In the genomic region with DNA sequence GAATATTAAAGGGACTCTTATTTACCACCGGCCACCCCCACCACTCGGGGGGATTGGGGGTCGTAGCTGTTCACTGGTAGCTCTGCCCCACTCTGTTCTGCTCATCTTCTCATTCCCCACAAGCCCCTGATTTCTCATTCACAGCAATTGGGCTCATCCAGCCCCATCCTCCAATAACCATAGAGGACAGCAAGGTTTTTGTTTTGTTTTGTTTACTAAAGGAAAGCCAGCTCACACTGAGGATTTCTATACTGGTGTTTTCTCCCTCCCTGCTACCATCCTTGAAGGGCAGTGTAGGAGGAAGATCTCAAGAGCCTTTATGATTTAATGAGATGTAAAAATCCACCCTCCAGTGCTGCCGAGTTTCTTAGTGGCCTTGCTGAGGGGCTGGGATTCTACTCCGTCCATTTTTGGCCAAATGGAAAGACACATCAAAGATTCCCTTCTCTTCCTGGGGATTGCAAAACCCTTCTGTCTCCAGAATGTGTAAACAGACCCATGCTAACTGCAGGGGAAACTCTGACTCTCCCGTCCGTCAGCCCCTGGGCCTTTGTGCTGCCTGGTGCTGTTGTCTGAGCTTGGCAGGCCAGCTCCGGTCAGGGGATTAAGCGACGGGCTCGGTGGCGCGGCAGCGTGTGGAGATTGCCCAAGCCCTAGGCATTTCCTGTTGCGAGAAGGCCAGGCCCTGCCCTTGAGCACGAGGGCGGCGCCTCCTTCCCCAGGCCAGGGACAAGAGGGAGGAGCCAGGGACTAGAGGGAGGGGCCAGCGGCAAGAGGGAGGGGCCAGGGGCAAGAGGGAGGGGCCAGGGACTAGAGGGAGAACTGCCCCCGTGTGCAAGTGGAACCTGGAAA, we compare ENCODE assay signal across 1 cellular context.
A peak's percentile ranks its signal among the peaks of the same experiment; 100 is the strongest.
TF ChIP-seq lines count a peak whose summit lies in the region.

No MANE protein-coding gene starts in this region.

TF ChIP-seq in HepG2, 621 proteins besides CTCF, POLR2A, EP300 and RAD21 (continued from another document and continues in another):
- TF ChIP-seq, protein P1, sequence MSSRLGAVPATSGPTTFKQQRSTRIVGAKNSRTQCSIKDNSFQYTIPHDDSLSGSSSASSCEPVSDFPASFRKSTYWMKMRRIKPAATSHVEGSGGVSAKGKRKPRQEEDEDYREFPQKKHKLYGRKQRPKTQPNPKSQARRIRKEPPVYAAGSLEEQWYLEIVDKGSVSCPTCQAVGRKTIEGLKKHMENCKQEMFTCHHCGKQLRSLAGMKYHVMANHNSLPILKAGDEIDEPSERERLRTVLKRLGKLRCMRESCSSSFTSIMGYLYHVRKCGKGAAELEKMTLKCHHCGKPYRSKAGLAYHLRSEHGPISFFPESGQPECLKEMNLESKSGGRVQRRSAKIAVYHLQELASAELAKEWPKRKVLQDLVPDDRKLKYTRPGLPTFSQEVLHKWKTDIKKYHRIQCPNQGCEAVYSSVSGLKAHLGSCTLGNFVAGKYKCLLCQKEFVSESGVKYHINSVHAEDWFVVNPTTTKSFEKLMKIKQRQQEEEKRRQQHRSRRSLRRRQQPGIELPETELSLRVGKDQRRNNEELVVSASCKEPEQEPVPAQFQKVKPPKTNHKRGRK (CRISPR knock-in tag; IDR thresholded peaks at IDR 0.05) = no peak
- TF ChIP-seq ZNF749 (CRISPR knock-in tag; IDR thresholded peaks at IDR 0.05; ENCODE audit: borderline replicate concordance) (peak; percentile 72; the same call in 1 of the 2 replicates), ETV5 (CRISPR knock-in tag; IDR thresholded peaks at IDR 0.05; ENCODE audit: borderline replicate concordance) (peak; percentile 100), CENPT (CRISPR knock-in tag; IDR thresholded peaks at IDR 0.05; ENCODE audit: low read depth) (no peak), ZNF7 (CRISPR knock-in tag; IDR thresholded peaks at IDR 0.05) (peak; percentile 35; the same call in 1 of the 2 replicates), ZNF660 (CRISPR knock-in tag; IDR thresholded peaks at IDR 0.05; ENCODE audit: borderline replicate concordance, low read depth) (no peak), GABPB1 (CRISPR knock-in tag; IDR thresholded peaks at IDR 0.05) (peak; percentile 96), ZSCAN21 (CRISPR knock-in tag; IDR thresholded peaks at IDR 0.05; ENCODE audit: borderline replicate concordance) (peak; percentile 95; the same call in 1 of the 2 replicates), MAZ (IDR thresholded peaks at IDR 0.05; ENCODE audit: borderline replicate concordance, low read depth, low read length) (peak; percentile 89), MAZ (CRISPR knock-in tag; IDR thresholded peaks at IDR 0.05; ENCODE audit: low read depth) (peak; percentile 94), DR1 (CRISPR knock-in tag; IDR thresholded peaks at IDR 0.05) (peak; percentile 91), ZNF891 (CRISPR knock-in tag; IDR thresholded peaks at IDR 0.05) (peak; percentile 60; the same call in 1 of the 2 replicates), ISX (CRISPR knock-in tag; conservative IDR thresholded peaks at IDR 0.05) (no peak), NFIC (IDR thresholded peaks at IDR 0.05; ENCODE audit: low read length) (peak; percentile 79), AKAP8 (CRISPR knock-in tag; IDR thresholded peaks at IDR 0.05) (peak; percentile 98), SIN3B (IDR thresholded peaks at IDR 0.05; ENCODE audit: low read length) (no peak), FOSL2 (CRISPR knock-in tag; IDR thresholded peaks at IDR 0.05) (peak; percentile 91), ZNF737 (CRISPR knock-in tag; IDR thresholded peaks at IDR 0.05; ENCODE audit: borderline replicate concordance) (no peak)
- TF ChIP-seq, protein P2, sequence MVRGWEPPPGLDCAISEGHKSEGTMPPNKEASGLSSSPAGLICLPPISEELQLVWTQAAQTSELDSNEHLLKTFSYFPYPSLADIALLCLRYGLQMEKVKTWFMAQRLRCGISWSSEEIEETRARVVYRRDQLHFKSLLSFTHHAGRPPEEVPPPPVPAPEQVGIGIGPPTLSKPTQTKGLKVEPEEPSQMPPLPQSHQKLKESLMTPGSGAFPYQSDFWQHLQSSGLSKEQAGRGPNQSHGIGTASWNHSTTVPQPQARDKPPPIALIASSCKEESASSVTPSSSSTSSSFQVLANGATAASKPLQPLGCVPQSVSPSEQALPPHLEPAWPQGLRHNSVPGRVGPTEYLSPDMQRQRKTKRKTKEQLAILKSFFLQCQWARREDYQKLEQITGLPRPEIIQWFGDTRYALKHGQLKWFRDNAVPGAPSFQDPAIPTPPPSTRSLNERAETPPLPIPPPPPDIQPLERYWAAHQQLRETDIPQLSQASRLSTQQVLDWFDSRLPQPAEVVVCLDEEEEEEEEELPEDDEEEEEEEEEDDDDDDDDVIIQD (CRISPR knock-in tag; IDR thresholded peaks at IDR 0.05; ENCODE audit: low read depth) = peak; percentile 99
- TF ChIP-seq, protein P3, sequence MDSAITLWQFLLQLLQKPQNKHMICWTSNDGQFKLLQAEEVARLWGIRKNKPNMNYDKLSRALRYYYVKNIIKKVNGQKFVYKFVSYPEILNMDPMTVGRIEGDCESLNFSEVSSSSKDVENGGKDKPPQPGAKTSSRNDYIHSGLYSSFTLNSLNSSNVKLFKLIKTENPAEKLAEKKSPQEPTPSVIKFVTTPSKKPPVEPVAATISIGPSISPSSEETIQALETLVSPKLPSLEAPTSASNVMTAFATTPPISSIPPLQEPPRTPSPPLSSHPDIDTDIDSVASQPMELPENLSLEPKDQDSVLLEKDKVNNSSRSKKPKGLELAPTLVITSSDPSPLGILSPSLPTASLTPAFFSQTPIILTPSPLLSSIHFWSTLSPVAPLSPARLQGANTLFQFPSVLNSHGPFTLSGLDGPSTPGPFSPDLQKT (CRISPR knock-in tag; IDR thresholded peaks at IDR 0.05; ENCODE audit: borderline replicate concordance) = no peak
- TF ChIP-seq, protein P4, sequence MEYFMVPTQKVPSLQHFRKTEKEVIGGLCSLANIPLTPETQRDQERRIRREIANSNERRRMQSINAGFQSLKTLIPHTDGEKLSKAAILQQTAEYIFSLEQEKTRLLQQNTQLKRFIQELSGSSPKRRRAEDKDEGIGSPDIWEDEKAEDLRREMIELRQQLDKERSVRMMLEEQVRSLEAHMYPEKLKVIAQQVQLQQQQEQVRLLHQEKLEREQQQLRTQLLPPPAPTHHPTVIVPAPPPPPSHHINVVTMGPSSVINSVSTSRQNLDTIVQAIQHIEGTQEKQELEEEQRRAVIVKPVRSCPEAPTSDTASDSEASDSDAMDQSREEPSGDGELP (IDR thresholded peaks at IDR 0.05; ENCODE audit: borderline replicate concordance, low read depth) = peak; percentile 73; the same call in 1 of the 2 replicates
- TF ChIP-seq, protein P5, sequence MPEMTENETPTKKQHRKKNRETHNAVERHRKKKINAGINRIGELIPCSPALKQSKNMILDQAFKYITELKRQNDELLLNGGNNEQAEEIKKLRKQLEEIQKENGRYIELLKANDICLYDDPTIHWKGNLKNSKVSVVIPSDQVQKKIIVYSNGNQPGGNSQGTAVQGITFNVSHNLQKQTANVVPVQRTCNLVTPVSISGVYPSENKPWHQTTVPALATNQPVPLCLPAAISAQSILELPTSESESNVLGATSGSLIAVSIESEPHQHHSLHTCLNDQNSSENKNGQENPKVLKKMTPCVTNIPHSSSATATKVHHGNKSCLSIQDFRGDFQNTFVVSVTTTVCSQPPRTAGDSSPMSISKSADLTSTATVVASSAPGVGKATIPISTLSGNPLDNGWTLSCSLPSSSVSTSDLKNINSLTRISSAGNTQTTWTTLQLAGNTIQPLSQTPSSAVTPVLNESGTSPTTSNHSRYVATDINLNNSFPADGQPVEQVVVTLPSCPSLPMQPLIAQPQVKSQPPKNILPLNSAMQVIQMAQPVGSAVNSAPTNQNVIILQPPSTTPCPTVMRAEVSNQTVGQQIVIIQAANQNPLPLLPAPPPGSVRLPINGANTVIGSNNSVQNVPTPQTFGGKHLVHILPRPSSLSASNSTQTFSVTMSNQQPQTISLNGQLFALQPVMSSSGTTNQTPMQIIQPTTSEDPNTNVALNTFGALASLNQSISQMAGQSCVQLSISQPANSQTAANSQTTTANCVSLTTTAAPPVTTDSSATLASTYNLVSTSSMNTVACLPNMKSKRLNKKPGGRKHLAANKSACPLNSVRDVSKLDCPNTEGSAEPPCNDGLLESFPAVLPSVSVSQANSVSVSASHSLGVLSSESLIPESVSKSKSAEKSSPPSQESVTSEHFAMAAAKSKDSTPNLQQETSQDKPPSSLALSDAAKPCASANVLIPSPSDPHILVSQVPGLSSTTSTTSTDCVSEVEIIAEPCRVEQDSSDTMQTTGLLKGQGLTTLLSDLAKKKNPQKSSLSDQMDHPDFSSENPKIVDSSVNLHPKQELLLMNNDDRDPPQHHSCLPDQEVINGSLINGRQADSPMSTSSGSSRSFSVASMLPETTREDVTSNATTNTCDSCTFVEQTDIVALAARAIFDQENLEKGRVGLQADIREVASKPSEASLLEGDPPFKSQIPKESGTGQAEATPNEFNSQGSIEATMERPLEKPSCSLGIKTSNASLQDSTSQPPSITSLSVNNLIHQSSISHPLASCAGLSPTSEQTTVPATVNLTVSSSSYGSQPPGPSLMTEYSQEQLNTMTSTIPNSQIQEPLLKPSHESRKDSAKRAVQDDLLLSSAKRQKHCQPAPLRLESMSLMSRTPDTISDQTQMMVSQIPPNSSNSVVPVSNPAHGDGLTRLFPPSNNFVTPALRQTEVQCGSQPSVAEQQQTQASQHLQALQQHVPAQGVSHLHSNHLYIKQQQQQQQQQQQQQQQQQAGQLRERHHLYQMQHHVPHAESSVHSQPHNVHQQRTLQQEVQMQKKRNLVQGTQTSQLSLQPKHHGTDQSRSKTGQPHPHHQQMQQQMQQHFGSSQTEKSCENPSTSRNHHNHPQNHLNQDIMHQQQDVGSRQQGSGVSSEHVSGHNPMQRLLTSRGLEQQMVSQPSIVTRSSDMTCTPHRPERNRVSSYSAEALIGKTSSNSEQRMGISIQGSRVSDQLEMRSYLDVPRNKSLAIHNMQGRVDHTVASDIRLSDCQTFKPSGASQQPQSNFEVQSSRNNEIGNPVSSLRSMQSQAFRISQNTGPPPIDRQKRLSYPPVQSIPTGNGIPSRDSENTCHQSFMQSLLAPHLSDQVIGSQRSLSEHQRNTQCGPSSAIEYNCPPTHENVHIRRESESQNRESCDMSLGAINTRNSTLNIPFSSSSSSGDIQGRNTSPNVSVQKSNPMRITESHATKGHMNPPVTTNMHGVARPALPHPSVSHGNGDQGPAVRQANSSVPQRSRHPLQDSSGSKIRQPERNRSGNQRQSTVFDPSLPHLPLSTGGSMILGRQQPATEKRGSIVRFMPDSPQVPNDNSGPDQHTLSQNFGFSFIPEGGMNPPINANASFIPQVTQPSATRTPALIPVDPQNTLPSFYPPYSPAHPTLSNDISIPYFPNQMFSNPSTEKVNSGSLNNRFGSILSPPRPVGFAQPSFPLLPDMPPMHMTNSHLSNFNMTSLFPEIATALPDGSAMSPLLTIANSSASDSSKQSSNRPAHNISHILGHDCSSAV (CRISPR knock-in tag; IDR thresholded peaks at IDR 0.05; ENCODE audit: borderline replicate concordance) = no peak
- TF ChIP-seq, protein P6, sequence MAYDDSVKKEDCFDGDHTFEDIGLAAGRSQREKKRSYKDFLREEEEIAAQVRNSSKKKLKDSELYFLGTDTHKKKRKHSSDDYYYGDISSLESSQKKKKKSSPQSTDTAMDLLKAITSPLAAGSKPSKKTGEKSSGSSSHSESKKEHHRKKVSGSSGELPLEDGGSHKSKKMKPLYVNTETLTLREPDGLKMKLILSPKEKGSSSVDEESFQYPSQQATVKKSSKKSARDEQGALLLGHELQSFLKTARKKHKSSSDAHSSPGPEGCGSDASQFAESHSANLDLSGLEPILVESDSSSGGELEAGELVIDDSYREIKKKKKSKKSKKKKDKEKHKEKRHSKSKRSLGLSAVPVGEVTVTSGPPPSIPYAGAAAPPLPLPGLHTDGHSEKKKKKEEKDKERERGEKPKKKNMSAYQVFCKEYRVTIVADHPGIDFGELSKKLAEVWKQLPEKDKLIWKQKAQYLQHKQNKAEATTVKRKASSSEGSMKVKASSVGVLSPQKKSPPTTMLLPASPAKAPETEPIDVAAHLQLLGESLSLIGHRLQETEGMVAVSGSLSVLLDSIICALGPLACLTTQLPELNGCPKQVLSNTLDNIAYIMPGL (CRISPR knock-in tag; IDR thresholded peaks at IDR 0.05; ENCODE audit: borderline replicate concordance in 1 of 2, low read depth in 1 of 2) = peak; percentile 84 to 96
- TF ChIP-seq, protein P7, sequence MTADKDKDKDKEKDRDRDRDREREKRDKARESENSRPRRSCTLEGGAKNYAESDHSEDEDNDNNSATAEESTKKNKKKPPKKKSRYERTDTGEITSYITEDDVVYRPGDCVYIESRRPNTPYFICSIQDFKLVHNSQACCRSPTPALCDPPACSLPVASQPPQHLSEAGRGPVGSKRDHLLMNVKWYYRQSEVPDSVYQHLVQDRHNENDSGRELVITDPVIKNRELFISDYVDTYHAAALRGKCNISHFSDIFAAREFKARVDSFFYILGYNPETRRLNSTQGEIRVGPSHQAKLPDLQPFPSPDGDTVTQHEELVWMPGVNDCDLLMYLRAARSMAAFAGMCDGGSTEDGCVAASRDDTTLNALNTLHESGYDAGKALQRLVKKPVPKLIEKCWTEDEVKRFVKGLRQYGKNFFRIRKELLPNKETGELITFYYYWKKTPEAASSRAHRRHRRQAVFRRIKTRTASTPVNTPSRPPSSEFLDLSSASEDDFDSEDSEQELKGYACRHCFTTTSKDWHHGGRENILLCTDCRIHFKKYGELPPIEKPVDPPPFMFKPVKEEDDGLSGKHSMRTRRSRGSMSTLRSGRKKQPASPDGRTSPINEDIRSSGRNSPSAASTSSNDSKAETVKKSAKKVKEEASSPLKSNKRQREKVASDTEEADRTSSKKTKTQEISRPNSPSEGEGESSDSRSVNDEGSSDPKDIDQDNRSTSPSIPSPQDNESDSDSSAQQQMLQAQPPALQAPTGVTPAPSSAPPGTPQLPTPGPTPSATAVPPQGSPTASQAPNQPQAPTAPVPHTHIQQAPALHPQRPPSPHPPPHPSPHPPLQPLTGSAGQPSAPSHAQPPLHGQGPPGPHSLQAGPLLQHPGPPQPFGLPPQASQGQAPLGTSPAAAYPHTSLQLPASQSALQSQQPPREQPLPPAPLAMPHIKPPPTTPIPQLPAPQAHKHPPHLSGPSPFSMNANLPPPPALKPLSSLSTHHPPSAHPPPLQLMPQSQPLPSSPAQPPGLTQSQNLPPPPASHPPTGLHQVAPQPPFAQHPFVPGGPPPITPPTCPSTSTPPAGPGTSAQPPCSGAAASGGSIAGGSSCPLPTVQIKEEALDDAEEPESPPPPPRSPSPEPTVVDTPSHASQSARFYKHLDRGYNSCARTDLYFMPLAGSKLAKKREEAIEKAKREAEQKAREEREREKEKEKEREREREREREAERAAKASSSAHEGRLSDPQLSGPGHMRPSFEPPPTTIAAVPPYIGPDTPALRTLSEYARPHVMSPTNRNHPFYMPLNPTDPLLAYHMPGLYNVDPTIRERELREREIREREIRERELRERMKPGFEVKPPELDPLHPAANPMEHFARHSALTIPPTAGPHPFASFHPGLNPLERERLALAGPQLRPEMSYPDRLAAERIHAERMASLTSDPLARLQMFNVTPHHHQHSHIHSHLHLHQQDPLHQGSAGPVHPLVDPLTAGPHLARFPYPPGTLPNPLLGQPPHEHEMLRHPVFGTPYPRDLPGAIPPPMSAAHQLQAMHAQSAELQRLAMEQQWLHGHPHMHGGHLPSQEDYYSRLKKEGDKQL (CRISPR knock-in tag; IDR thresholded peaks at IDR 0.05; ENCODE audit: low read depth) = peak; percentile 93
- TF ChIP-seq, protein P8, sequence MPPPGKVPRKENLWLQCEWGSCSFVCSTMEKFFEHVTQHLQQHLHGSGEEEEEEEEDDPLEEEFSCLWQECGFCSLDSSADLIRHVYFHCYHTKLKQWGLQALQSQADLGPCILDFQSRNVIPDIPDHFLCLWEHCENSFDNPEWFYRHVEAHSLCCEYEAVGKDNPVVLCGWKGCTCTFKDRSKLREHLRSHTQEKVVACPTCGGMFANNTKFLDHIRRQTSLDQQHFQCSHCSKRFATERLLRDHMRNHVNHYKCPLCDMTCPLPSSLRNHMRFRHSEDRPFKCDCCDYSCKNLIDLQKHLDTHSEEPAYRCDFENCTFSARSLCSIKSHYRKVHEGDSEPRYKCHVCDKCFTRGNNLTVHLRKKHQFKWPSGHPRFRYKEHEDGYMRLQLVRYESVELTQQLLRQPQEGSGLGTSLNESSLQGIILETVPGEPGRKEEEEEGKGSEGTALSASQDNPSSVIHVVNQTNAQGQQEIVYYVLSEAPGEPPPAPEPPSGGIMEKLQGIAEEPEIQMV (CRISPR knock-in tag; IDR thresholded peaks at IDR 0.05; ENCODE audit: low read depth) = peak; percentile 97
